Comparison of ENCODE assay signal across 11 cellular contexts in genomic region chr2:8215159-8215863, GRCh38.
DNase-seq lines count a peak whose midpoint lies in the region; ATAC-seq and TF ChIP-seq lines count a peak whose summit lies in the region.
"Had no signal": no experiment of that assay in that cellular context is flagged by ENCODE, and none has a peak within 500 bp of the region (broad histone marks: within the 10 kb centered on the region; RNA-seq: fewer than 3 reads in every experiment).

No MANE protein-coding gene starts in this region.

- DNase-seq in CD14-positive monocyte (ENCODE audit: low spot score) = no peak
- no peak for DNase-seq in stimulated activated CD4-positive, alpha-beta T cell treated with anti-CD3 and anti-CD28 coated beads, Interleukin-1b, Interleukin-23, amount 100 ng/mL, for 48 hours
- no peak for DNase-seq in epidermal melanocyte (ENCODE audit: insufficient read length, low spot score)
- DNase-seq in ureter (ENCODE audit: low spot score) = no peak
- DNase-seq: activated B cell treated with CpG ODN at 0.5 μM for 24 hours, kidney, thyroid gland had no signal

- no peaks in the 10 kb centered on the region for H3K36me3 Mint-ChIP-seq in CD14-positive monocyte

- H3K4me3 Mint-ChIP-seq in CD14-positive monocyte = no peak overlapping the region
- H3K4me3 Mint-ChIP-seq: activated B cell treated with CpG ODN at 0.5 μM for 24 hours had no signal

- H3K4me1 Mint-ChIP-seq in CD14-positive monocyte = peaks cover 12% of the 10 kb centered on the region
- H3K4me1 Mint-ChIP-seq: activated B cell treated with CpG ODN at 0.5 μM for 24 hours had no signal

- no peak for TF ChIP-seq CTCF in CD14-positive monocyte (IDR thresholded peaks at IDR 0.05)

- H3K27ac Mint-ChIP-seq in CD14-positive monocyte = no peak overlapping the region
- H3K27ac Mint-ChIP-seq: activated B cell treated with CpG ODN at 0.5 μM for 24 hours had no signal

- no peaks in the 10 kb centered on the region for H3K9me3 Mint-ChIP-seq in CD14-positive monocyte
- H3K9me3 Mint-ChIP-seq: activated B cell treated with CpG ODN at 0.5 μM for 24 hours had no signal

- H3K27me3 Mint-ChIP-seq in CD14-positive monocyte (ENCODE audit: low read depth in 3 of 3) = no peaks in the 10 kb centered on the region

- ATAC-seq in GM18498 (IDR thresholded peaks at IDR 0.05; ENCODE audit: unreplicated experiment) (peak; percentile 85), GM19397 (IDR thresholded peaks at IDR 0.05; ENCODE audit: unreplicated experiment) (peak; percentile 81), HG02840 (IDR thresholded peaks at IDR 0.05; ENCODE audit: low FRiP score, unreplicated experiment) (peak; percentile 79), HG03558 (IDR thresholded peaks at IDR 0.05; ENCODE audit: extremely low read depth, unreplicated experiment) (peak; percentile 75)

- intact Hi-C loops in CD14-positive monocyte (cut with micrococcal nuclease) = no loop called here
